1 cellular context compared by ENCODE assay signal in genomic region chr1:195584870-195585624, GRCh38.
TF ChIP-seq lines count a peak whose summit lies in the region.

No MANE protein-coding gene starts in this region.

TF ChIP-seq in GM23338, 12 proteins besides CTCF, POLR2A, EP300 and RAD21:
- no peak for TF ChIP-seq ZNF462 (CRISPR knock-in tag; IDR thresholded peaks at IDR 0.05)
- TF ChIP-seq ZNF114 (CRISPR knock-in tag; IDR thresholded peaks at IDR 0.05): no peak
- TF ChIP-seq ZNF331 (CRISPR knock-in tag; IDR thresholded peaks at IDR 0.05; ENCODE audit: low read depth): no peak
- no peak for TF ChIP-seq JUNB (IDR thresholded peaks at IDR 0.05; ENCODE audit: unreplicated experiment)
- TF ChIP-seq NANOG (IDR thresholded peaks at IDR 0.05; ENCODE audit: borderline replicate concordance): no peak
- no peak for TF ChIP-seq EZH2 (IDR thresholded peaks at IDR 0.05; ENCODE audit: low read depth, unreplicated experiment)
- no peak for TF ChIP-seq STAT1 (IDR thresholded peaks at IDR 0.05; ENCODE audit: unreplicated experiment)
